In genomic region chr5:72093824-72094223, GRCh38 we compare ENCODE assay signal across 27 cellular contexts. TPM values are rescaled to one million over a fixed set of nuclear protein-coding genes. Genes with fewer than 3 reads are reported as not detected.
A peak's percentile ranks its signal among the peaks of the same experiment; 100 is the strongest.
DNase-seq lines count a peak whose midpoint lies in the region; ATAC-seq, FAIRE-seq and TF ChIP-seq lines count a peak whose summit lies in the region.
"Had no signal": no experiment of that assay in that cellular context is flagged by ENCODE, and none has a peak within 500 bp of the region (broad histone marks: within the 10 kb centered on the region; RNA-seq: fewer than 3 reads in every experiment).

No MANE protein-coding gene starts in this region.

- H3K23ac ChIP-seq in IMR-90 (ENCODE audit: low read depth, low read length) = no peak overlapping the region

- H2BK15ac ChIP-seq in IMR-90 (ENCODE audit: low read depth, low read length) = no peak overlapping the region

- no peak overlapping the region for H4K8ac ChIP-seq in IMR-90 (ENCODE audit: low read depth in 2 of 2, low read length in 2 of 2)

- WGBS in A549 (ENCODE audit: missing lambda C conversion rate) = 74% methylated on average over 3 of the region's 3 CpGs
- 100% methylated on average over 1 of the region's 3 CpGs; no CpG with 5 or more reads in 1 of the 2 experiments for WGBS in IMR-90 (ENCODE audit: extremely low coverage in 2 of 2, insufficient read length in 1 of 2), 2 experiments

- H3K27ac ChIP-seq in A549 (peak overlapping the region in 1 of 2 experiments; percentile 34; a peak in 1 of 6 replicates), IMR-90 (ENCODE audit: insufficient read depth, low read length) (no peak overlapping the region)
- H3K27ac ChIP-seq: dorsolateral prefrontal cortex, gastroesophageal sphincter, hepatocyte, KMS-11, skin epidermis, tibial artery had no signal

- BruUV-seq in IMR-90 (replicated peaks; lab: Mats Ljungman, UMichigan) = no TSS peak

- TF ChIP-seq RAD21 in A549 (conservative IDR thresholded peaks at IDR 0.05 in 1 of 2, IDR thresholded peaks at IDR 0.05 in 1 of 2) (no peak), IMR-90 (IDR thresholded peaks at IDR 0.05; ENCODE audit: low read length) (no peak)

- no peak overlapping the region for H2AK9ac ChIP-seq in IMR-90 (replicated peaks; ENCODE audit: low read depth, low read length, poor library complexity)

- no peak overlapping the region for H3K4me3 Mint-ChIP-seq in activated CD8-positive, alpha-beta memory T cell treated with anti-CD3 and anti-CD28 coated beads, Interleukin-2, amount 10 ng/mL, durations not matched to agents 7 days and 5 days
- H3K4me3 Mint-ChIP-seq: activated B cell treated with CpG ODN at 0.5 μM for 24 hours; CD8-positive, alpha-beta memory T cell; central memory CD8-positive, alpha-beta T cell; nephron had no signal

- no peak overlapping the region for H2BK5ac ChIP-seq in IMR-90 (ENCODE audit: low read depth, low read length, poor library complexity, severe bottlenecking)

- no peaks in the 10 kb centered on the region for H3K9me1 ChIP-seq in IMR-90 (ENCODE audit: insufficient read depth, low read length)

- FAIRE-seq in A549 (lab: Jason Lieb, UNC) = no peak

- in situ Hi-C loops in IMR-90 (cut with MboI; ENCODE audit: low sequenced_read_pairs) = no loop called here

- intact Hi-C loops in IMR-90 (cut with micrococcal nuclease) = no loop called here

- H3K27me3 Mint-ChIP-seq in activated CD8-positive, alpha-beta memory T cell treated with anti-CD3 and anti-CD28 coated beads, Interleukin-2, amount 10 ng/mL, durations not matched to agents 7 days and 5 days = peaks cover 37% of the 10 kb centered on the region

- no peak for ATAC-seq in A549
- peak; percentile 83 for ATAC-seq in GM18867 (IDR thresholded peaks at IDR 0.05; ENCODE audit: unreplicated experiment)
- ATAC-seq in GM21619 (IDR thresholded peaks at IDR 0.05; ENCODE audit: unreplicated experiment) = peak; percentile 85
- no peak for ATAC-seq in IMR-90 (ENCODE audit: low read depth)
- no peak for ATAC-seq in HG03025 (IDR thresholded peaks at IDR 0.05; ENCODE audit: low FRiP score, unreplicated experiment)
- ATAC-seq in activated CD8-positive, alpha-beta memory T cell treated with anti-CD3 and anti-CD28 coated beads, Interleukin-2, amount 10 ng/mL, durations not matched to agents 7 days and 5 days = no peak
- no peak for ATAC-seq in HG02623 (IDR thresholded peaks at IDR 0.05; ENCODE audit: unreplicated experiment)
- no peak for ATAC-seq in HG02588 (IDR thresholded peaks at IDR 0.05; ENCODE audit: unreplicated experiment)
- ATAC-seq: gastroesophageal sphincter, left cardiac atrium had no signal

- H2AFZ ChIP-seq in IMR-90 (replicated peaks; ENCODE audit: low read length, poor library complexity) = peak overlapping the region; percentile 32
- H2AFZ ChIP-seq: hepatocyte had no signal

- H4K91ac ChIP-seq in IMR-90 (ENCODE audit: insufficient read depth, low read depth, low read length) = no peak overlapping the region

- H2AK5ac ChIP-seq in IMR-90 (ENCODE audit: low read depth, low read length) = no peak overlapping the region; the same call in 1 of the 2 replicates

- H3K9ac ChIP-seq in IMR-90 (ENCODE audit: low read depth, low read length) = no peak overlapping the region
- H3K9ac ChIP-seq: KMS-11 had no signal

- CTCF ChIA-PET in A549 (lab: Yijun Ruan, JAX) (interaction anchor here (0.6 to 1.0 kb wide), 3 partner anchors 14 to 433 kb away, joined by 3 to 4 read pairs (median 3); no protein-coding TSS in a partner anchor), IMR-90 (lab: Yijun Ruan, JAX) (no interaction called here)
- CTCF ChIA-PET in activated CD8-positive, alpha-beta memory T cell treated with anti-CD3 and anti-CD28 coated beads, Interleukin-2, amount 10 ng/mL, durations not matched to agents 7 days and 5 days (lab: Charles Lee) = no interaction called here

- no peak for DNase-seq in A549 (ENCODE audit: low read depth in 1 of 2, low spot score in 1 of 2)
- DNase-seq in IMR-90 = no peak
- DNase-seq in activated CD8-positive, alpha-beta memory T cell treated with anti-CD3 and anti-CD28 coated beads, Interleukin-2, amount 10 ng/mL, durations not matched to agents 7 days and 5 days = no peak
- DNase-seq: activated B cell treated with CpG ODN at 0.5 μM for 24 hours; activated gamma-delta T cell treated with Interleukin-2 at 50 U/mL for 16 hours; BE2C; CD8-positive, alpha-beta memory T cell; DMS 273 treated with DMSO at 0.1 percent for 48 hours; dorsolateral prefrontal cortex; left cardiac atrium; NCI-H1417; NCI-H2029 treated with DMSO at 0.1 percent for 48 hours; NCI-H748 treated with DMSO at 0.1 percent for 48 hours; RPMI8226; T-helper 1 cell; tibial artery had no signal

- H3K4ac ChIP-seq in IMR-90 (ENCODE audit: low read depth, low read length) = no peak overlapping the region

- H3K36me3 Mint-ChIP-seq in activated CD8-positive, alpha-beta memory T cell treated with anti-CD3 and anti-CD28 coated beads, Interleukin-2, amount 10 ng/mL, durations not matched to agents 7 days and 5 days = no peaks in the 10 kb centered on the region
- H3K36me3 Mint-ChIP-seq: CD8-positive, alpha-beta memory T cell had no signal

- no peak overlapping the region for H2BK20ac ChIP-seq in IMR-90 (ENCODE audit: low read depth, low read length)

- no peak overlapping the region for H3K14ac ChIP-seq in IMR-90 (replicated peaks; ENCODE audit: low read depth, low read length)

- H3K56ac ChIP-seq in IMR-90 (ENCODE audit: extremely low read depth, insufficient read depth, low read length) = no peak overlapping the region

- H3K4me2 ChIP-seq in A549 (peak overlapping the region; percentile 3; the same call in 1 of the 3 replicates), IMR-90 (ENCODE audit: low read depth, low read length) (no peak overlapping the region)
- H3K4me2 ChIP-seq: hepatocyte, KMS-11 had no signal

- no peak overlapping the region for H3K18ac ChIP-seq in IMR-90 (ENCODE audit: low read depth, low read length)

- H3K9me3 Mint-ChIP-seq in activated CD8-positive, alpha-beta memory T cell treated with anti-CD3 and anti-CD28 coated beads, Interleukin-2, amount 10 ng/mL, durations not matched to agents 7 days and 5 days (ENCODE audit: low read depth) = no peaks in the 10 kb centered on the region
- H3K9me3 Mint-ChIP-seq: activated B cell treated with CpG ODN at 0.5 μM for 24 hours; CD8-positive, alpha-beta memory T cell; central memory CD8-positive, alpha-beta T cell; nephron had no signal

- no peak overlapping the region for H4K5ac ChIP-seq in IMR-90 (ENCODE audit: low read depth, low read length)

- H3K4me1 Mint-ChIP-seq in activated CD8-positive, alpha-beta memory T cell treated with anti-CD3 and anti-CD28 coated beads, Interleukin-2, amount 10 ng/mL, durations not matched to agents 7 days and 5 days = peaks cover 7% of the 10 kb centered on the region
- H3K4me1 Mint-ChIP-seq: activated B cell treated with CpG ODN at 0.5 μM for 24 hours; CD8-positive, alpha-beta memory T cell; central memory CD8-positive, alpha-beta T cell; nephron had no signal

- H2BK120ac ChIP-seq in IMR-90 (ENCODE audit: low read depth, low read length) = no peak overlapping the region

- H3K79me1 ChIP-seq in IMR-90 (ENCODE audit: low read depth in 1 of 2, low read length in 2 of 2) = no peaks in the 10 kb centered on the region

- H3K4me1 ChIP-seq in A549 = peaks cover 17% of the 10 kb centered on the region
- no peaks in the 10 kb centered on the region for H3K4me1 ChIP-seq in IMR-90 (ENCODE audit: control insufficient read depth, insufficient read depth, low read length)
- H3K4me1 ChIP-seq: gastroesophageal sphincter, tibial artery had no signal

- H3K9me3 ChIP-seq in A549 = no peaks in the 10 kb centered on the region
- no peaks in the 10 kb centered on the region for H3K9me3 ChIP-seq in IMR-90 (ENCODE audit: control insufficient read depth, insufficient read depth, low read length)
- H3K9me3 ChIP-seq: BE2C, gastroesophageal sphincter, tibial artery had no signal

- POLR2A ChIA-PET in A549 (lab: Yijun Ruan, JAX) (interaction anchor here (1.0 to 1.3 kb wide), 2 partner anchors 13 to 26 kb away, joined by 4 read pairs; no protein-coding TSS in a partner anchor), IMR-90 (lab: Charles Lee; ENCODE audit: unreplicated experiment) (no interaction called here)

- no peak overlapping the region for H3K27ac Mint-ChIP-seq in activated CD8-positive, alpha-beta memory T cell treated with anti-CD3 and anti-CD28 coated beads, Interleukin-2, amount 10 ng/mL, durations not matched to agents 7 days and 5 days
- H3K27ac Mint-ChIP-seq: activated B cell treated with CpG ODN at 0.5 μM for 24 hours; CD8-positive, alpha-beta memory T cell; nephron had no signal

- no peaks in the 10 kb centered on the region for H3K36me3 ChIP-seq in IMR-90 (ENCODE audit: control insufficient read depth, insufficient read depth, low read length)
- H3K36me3 ChIP-seq: BE2C, gastroesophageal sphincter, tibial artery had no signal

- TF ChIP-seq CTCF in A549 (IDR thresholded peaks at IDR 0.05) = no peak
- no peak for TF ChIP-seq CTCF in IMR-90 (conservative IDR thresholded peaks at IDR 0.05; ENCODE audit: low read depth, low read length)

- no peak overlapping the region for H3K4me3 ChIP-seq in A549
- H3K4me3 ChIP-seq in IMR-90 (ENCODE audit: insufficient read depth, low read depth, low read length) = no peak overlapping the region
- H3K4me3 ChIP-seq: dorsolateral prefrontal cortex, gastroesophageal sphincter, hepatocyte, skin epidermis, tibial artery had no signal

- no peak for TF ChIP-seq EP300 in A549 (IDR thresholded peaks at IDR 0.05)

- no peaks in the 10 kb centered on the region for H4K20me1 ChIP-seq in IMR-90 (ENCODE audit: insufficient read depth, low read length)

- no peaks in the 10 kb centered on the region for H3K27me3 ChIP-seq in IMR-90 (ENCODE audit: control insufficient read depth, insufficient read depth, low read length)
- H3K27me3 ChIP-seq: BE2C, dorsolateral prefrontal cortex, gastroesophageal sphincter, tibial artery had no signal

- dilution Hi-C loops in IMR-90 (cut with HindIII; ENCODE audit: low sequenced_read_pairs, unreplicated experiment) = no loop called here

- TF ChIP-seq POLR2A in A549 (IDR thresholded peaks at IDR 0.05; ENCODE audit: low read length) (no peak), IMR-90 (IDR thresholded peaks at IDR 0.05; ENCODE audit: low read depth, low read length) (no peak)

TF ChIP-seq in A549, 52 proteins besides CTCF, POLR2A, EP300 and RAD21 (continues in another document):
- no peak for TF ChIP-seq EHMT2 (IDR thresholded peaks at IDR 0.05; ENCODE audit: low read depth)

RNA-seq across cellular contexts. Expression of gene MAP1B, which starts 13.5 kb away (rescaled TPM):
- 73.0 and 93.0 TPM in 2 replicates for polyA plus RNA-seq in A549 (2011; rRNA removed)
- 16.2 and 17.0 TPM in 2 replicates for polyA plus RNA-seq in A549 (2012; cell fraction: cytosol; rRNA removed)
- 53.5 and 54.6 TPM in 2 replicates for polyA plus RNA-seq in A549 (2012; cell fraction: nucleus; rRNA removed)
- 37.1 to 49.1 TPM (median 40.2 TPM) in 3 replicates for polyA plus RNA-seq in A549 (2017; fragmentation: RNase III; extraction: RNeasy Plus Mini Kit Qiagen cat#74134 plus additional on column Dnase treatment)
- polyA minus RNA-seq in A549 (2011; rRNA and poly(A)+ RNA removed) = 191 and 227 TPM in 2 replicates
- total RNA-seq in IMR-90 (2012; rRNA removed) = 183 and 212 TPM in 2 replicates
- 38.8 and 41.1 TPM in 2 replicates for polyA plus RNA-seq in IMR-90 (2012; rRNA removed)
- polyA plus RNA-seq in IMR-90 (2012; cell fraction: cytosol; rRNA removed) = 19.2 and 29.1 TPM in 2 replicates
- polyA plus RNA-seq in IMR-90 (2012; cell fraction: nucleus; rRNA removed; ENCODE audit: low replicate concordance) = 33.2 and 44.8 TPM in 2 replicates
- total RNA-seq in activated CD8-positive, alpha-beta memory T cell treated with anti-CD3 and anti-CD28 coated beads, Interleukin-2, amount 10 ng/mL, durations not matched to agents 7 days and 5 days = under 1 TPM; 0.03 to 0.54 TPM

Comparison
In these comparisons a context has a peak if more than half of its experiments do, and no peak if none do; other contexts are left out.
1. ATAC-seq: peak in GM18867 (single experiment) and GM21619 (single experiment); none in A549 (0 of 2), IMR-90 (single experiment), HG03025 (single experiment), activated CD8-positive, alpha-beta memory T cell treated with anti-CD3 and anti-CD28 coated beads, Interleukin-2, amount 10 ng/mL, durations not matched to agents 7 days and 5 days (single experiment), HG02623 (single experiment) and HG02588 (single experiment).
2. RNA of gene MAP1B, which starts 13.5 kb away (total RNA-seq): 183 to 212 TPM in IMR-90; 0.03 to 0.54 TPM in activated CD8-positive, alpha-beta memory T cell treated with anti-CD3 and anti-CD28 coated beads, Interleukin-2, amount 10 ng/mL, durations not matched to agents 7 days and 5 days; every median in the first group is over 100 times any median in the second.